ENCODE assay signal across 19 cellular contexts in genomic region chr11:112694813-112695212, GRCh38.
A peak's percentile ranks its signal among the peaks of the same experiment; 100 is the strongest.
DNase-seq lines count a peak whose midpoint lies in the region; ATAC-seq and TF ChIP-seq lines count a peak whose summit lies in the region.
"Had no signal": no experiment of that assay in that cellular context is flagged by ENCODE, and none has a peak within 500 bp of the region (broad histone marks: within the 10 kb centered on the region; RNA-seq: fewer than 3 reads in every experiment).

No MANE protein-coding gene starts in this region.

- ATAC-seq in esophagus mucosa (peak; percentile 79), HG02840 (IDR thresholded peaks at IDR 0.05; ENCODE audit: low FRiP score, unreplicated experiment) (no peak), left lobe of liver (no peak)
- ATAC-seq: activated T-cell treated with anti-CD3 and anti-CD28 coated beads, Interleukin-2, amount 50 U/mL, for 4 hours; left colon had no signal

- CTCF ChIA-PET in A673 (lab: Charles Lee) = no interaction called here

- H3K27me3 ChIP-seq in A673 (replicated peaks; ENCODE audit: insufficient read depth, low read depth, low read length, poor library complexity) = no peaks in the 10 kb centered on the region
- H3K27me3 ChIP-seq: BE2C, colonic mucosa had no signal

- TF ChIP-seq CTCF in A673 (conservative IDR thresholded peaks at IDR 0.05; ENCODE audit: low read depth, low read length) = 0 out of 2 replicates have a peak, but pooled peaks have one; percentile 13

- H3K4me1 ChIP-seq in A673 (ENCODE audit: insufficient read depth, low read length, poor library complexity, severe bottlenecking) = no peaks in the 10 kb centered on the region
- H3K4me1 ChIP-seq: colonic mucosa had no signal

- no peaks in the 10 kb centered on the region for H3K9me3 ChIP-seq in A673 (ENCODE audit: low read depth, low read length, poor library complexity, severe bottlenecking)
- H3K9me3 ChIP-seq: BE2C, colonic mucosa had no signal

- intact Hi-C loops in A673 (cut with micrococcal nuclease; ENCODE audit: unreplicated experiment) = no loop called here

- DNase-seq in A673 (ENCODE audit: low spot score) (peak; percentile 33), EH (ENCODE audit: low read depth) (peak; percentile 1), RKO (ENCODE audit: low spot score) (peak; percentile 17), NCI-H1436 treated with DMSO at 0.1 percent for 48 hours (lab: John Stamatoyannopoulos, UW) (no peak), foreskin melanocyte (no peak), left lobe of liver (ENCODE audit: low spot score) (no peak)
- DNase-seq: activated CD4-positive, alpha-beta T cell treated with anti-CD3 and anti-CD28 coated beads, Interleukin-2, amount 10 ng/mL, durations not matched to agents 24 days and 14 days; activated T-cell treated with anti-CD3 and anti-CD28 coated beads, Interleukin-2, amount 50 U/mL, for 4 hours; amniotic stem cell; BE2C; colonic mucosa; hypothalamus; left colon; naive B cell; NCI-H1105 treated with DMSO at 0.1 percent for 48 hours; NCI-H526 treated with DMSO at 0.1 percent for 48 hours; T-helper 2 cell had no signal

- no peak overlapping the region for H3K27ac ChIP-seq in A673 (ENCODE audit: low read depth, low read length, poor library complexity, severe bottlenecking)
- H3K27ac ChIP-seq: colonic mucosa had no signal

- POLR2A ChIA-PET in A673 (lab: Charles Lee; ENCODE audit: low non-redundant PET) = no interaction called here

- H3K36me3 ChIP-seq in A673 (ENCODE audit: insufficient read depth, low read length, poor library complexity, severe bottlenecking) = no peaks in the 10 kb centered on the region
- H3K36me3 ChIP-seq: BE2C, colonic mucosa had no signal

- H3K4me3 ChIP-seq in A673 (ENCODE audit: low read depth, low read length, poor library complexity, severe bottlenecking) = no peak overlapping the region
- H3K4me3 ChIP-seq: colonic mucosa had no signal

- no TSS peak for BruUV-seq in A673 (replicated peaks; lab: Mats Ljungman, UMichigan)

Comparison
In these comparisons a context has a peak if more than half of its experiments do, and no peak if none do; other contexts are left out.
1. DNase-seq: peak in A673 (single experiment), EH (single experiment) and RKO (single experiment); none in NCI-H1436 treated with DMSO at 0.1 percent for 48 hours (single experiment), foreskin melanocyte (single experiment) and left lobe of liver (single experiment).